ENCODE assay signal across 8 cellular contexts in the genomic region with DNA sequence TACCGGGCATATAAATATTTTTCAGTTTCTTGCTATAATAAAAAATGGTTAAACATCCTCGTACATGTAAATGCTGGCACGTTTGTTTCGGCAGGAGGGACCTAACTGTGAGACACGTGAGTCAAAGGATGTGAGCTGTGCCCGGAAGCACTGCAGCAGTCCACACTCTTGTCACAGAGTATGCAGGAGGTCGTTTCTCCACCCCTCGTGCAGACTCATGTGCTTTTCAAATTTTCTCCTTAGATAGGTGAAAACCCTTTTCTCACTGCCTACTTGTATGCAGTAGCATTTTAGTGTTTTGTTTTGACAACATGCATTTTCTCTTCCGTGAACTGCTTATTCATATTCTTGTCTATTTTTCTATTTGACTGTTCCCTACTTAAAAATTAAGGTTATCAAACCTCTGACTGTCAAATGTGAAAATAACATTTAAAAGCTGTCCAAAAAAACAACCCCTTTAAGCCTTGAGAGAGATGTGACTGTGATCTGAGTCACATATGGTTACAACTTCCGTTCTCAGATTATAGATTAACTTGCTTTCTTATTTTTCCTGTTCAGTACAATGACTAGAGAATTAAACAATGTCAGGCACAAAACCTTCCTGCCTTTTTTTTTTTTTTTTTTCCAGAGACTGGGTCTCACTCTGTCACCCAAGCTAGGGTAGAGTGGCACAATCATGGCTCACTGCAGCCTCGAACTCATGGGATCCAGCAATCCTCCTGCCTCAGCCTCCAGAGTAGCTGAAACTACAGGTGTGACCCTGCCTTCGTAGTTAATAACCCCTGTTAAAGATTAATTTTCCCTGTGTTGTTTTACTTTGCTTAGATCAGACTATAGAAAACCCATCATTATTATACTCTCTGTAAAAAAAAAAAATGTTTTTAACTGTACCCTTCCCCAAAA. TPM values are rescaled to one million over a fixed set of nuclear protein-coding genes. Genes with fewer than 3 reads are reported as not detected.
DNase-seq lines count a peak whose midpoint lies in the region; ATAC-seq and TF ChIP-seq lines count a peak whose summit lies in the region.

No MANE protein-coding gene starts in this region.

- H3K27me3 Mint-ChIP-seq in CD14-positive monocyte (ENCODE audit: low read depth in 3 of 3): no peaks in the 10 kb centered on the region

- no peak overlapping the region for H3K27ac Mint-ChIP-seq in CD14-positive monocyte

- in situ Hi-C loops in ACHN (cut with HindIII; ENCODE audit: low pct_ligation_motif_present, low pct_unique_long_range_greater_than_20kb, low sequenced_read_pairs): no loop called here

- H3K4me1 Mint-ChIP-seq in CD14-positive monocyte: peaks cover 2% of the 10 kb centered on the region

- ATAC-seq in GM19463 (IDR thresholded peaks at IDR 0.05; ENCODE audit: unreplicated experiment): peak; percentile 69
- ATAC-seq in HG03520 (IDR thresholded peaks at IDR 0.05; ENCODE audit: unreplicated experiment): peak; percentile 61
- ATAC-seq in lower lobe of right lung: peak; percentile 61 to 64

- H3K4me3 ChIP-seq in lower lobe of right lung (no peak overlapping the region), SJCRH30 (no peak overlapping the region)

- no peaks in the 10 kb centered on the region for H3K27me3 ChIP-seq in lower lobe of right lung (ENCODE audit: low read depth)
- H3K27me3 ChIP-seq in SJCRH30: no peaks in the 10 kb centered on the region

- peaks cover 11 to 12% of the 10 kb centered on the region in 2 donors for H3K36me3 Mint-ChIP-seq in CD14-positive monocyte

- H3K4me1 ChIP-seq in lower lobe of right lung (no peaks in the 10 kb centered on the region), SJCRH30 (no peaks in the 10 kb centered on the region)

- no peak overlapping the region for H3K4me3 Mint-ChIP-seq in CD14-positive monocyte

- H3K36me3 ChIP-seq in lower lobe of right lung (no peaks in the 10 kb centered on the region), SJCRH30 (0 out of 2 replicates have a peak, but pooled peaks cover 3% of the 10 kb centered on the region)

- TF ChIP-seq CTCF in lower lobe of right lung (IDR thresholded peaks at IDR 0.05): no peak
- TF ChIP-seq CTCF in CD14-positive monocyte (IDR thresholded peaks at IDR 0.05): no peak

- DNase-seq in ACHN (peak; percentile 88), lower lobe of right lung (no peak), globus pallidus (ENCODE audit: low spot score) (no peak), CD14-positive monocyte (ENCODE audit: low spot score) (no peak), SJCRH30 (no peak)
- peak; percentile 41 for DNase-seq in activated CD8-positive, alpha-beta memory T cell treated with anti-CD3 and anti-CD28 coated beads, Interleukin-2, amount 50 U/mL, for 24 hours (ENCODE audit: extremely low read depth)

- no peaks in the 10 kb centered on the region for H3K9me3 ChIP-seq in lower lobe of right lung
- H3K9me3 ChIP-seq in SJCRH30 (replicated peaks): no peaks in the 10 kb centered on the region

- H3K9me3 Mint-ChIP-seq in CD14-positive monocyte: no peaks in the 10 kb centered on the region

- intact Hi-C loops in lower lobe of right lung (cut with DNase I): no loop called here
- intact Hi-C loops in CD14-positive monocyte (cut with micrococcal nuclease): no loop called here

- H3K27ac ChIP-seq in lower lobe of right lung (peak overlapping the region; percentile 31), SJCRH30 (no peak overlapping the region)

RNA-seq across cellular contexts. Expression of a gene that starts 45.1 kb away (rescaled TPM):
- total RNA-seq in lower lobe of right lung: 38.4 TPM
- polyA plus RNA-seq in CD14-positive monocyte: 1 to 10 TPM in 1 of 2 donors, under 1 TPM in 1; 0.81 to 3.9 TPM
- total RNA-seq in SJCRH30 (2014; rRNA removed; shearing (Covaris generic)): 45.8 and 46.2 TPM in 2 replicates

Comparison
In these comparisons a context has a peak if more than half of its experiments do, and no peak if none do; other contexts are left out.
1. DNase-seq: peak in ACHN (single experiment) and activated CD8-positive, alpha-beta memory T cell treated with anti-CD3 and anti-CD28 coated beads, Interleukin-2, amount 50 U/mL, for 24 hours (single experiment); none in lower lobe of right lung (single experiment), globus pallidus (single experiment), CD14-positive monocyte (single experiment) and SJCRH30 (0 of 2).
2. Peak in every context shown above with its lines, with median percentiles within 50 percentile points of each other: ATAC-seq.